In genomic region chr2:38057651-38058410, GRCh38 we compare ENCODE assay signal across 15 cellular contexts. TPM values are rescaled to one million over a fixed set of nuclear protein-coding genes. Genes with fewer than 3 reads are reported as not detected.
A peak's percentile ranks its signal among the peaks of the same experiment; 100 is the strongest.
DNase-seq lines count a peak whose midpoint lies in the region; ATAC-seq, FAIRE-seq and TF ChIP-seq lines count a peak whose summit lies in the region.
"Had no signal": no experiment of that assay in that cellular context is flagged by ENCODE, and none has a peak within 500 bp of the region (broad histone marks: within the 10 kb centered on the region; RNA-seq: fewer than 3 reads in every experiment).

No MANE protein-coding gene starts in this region.

- no peak for ATAC-seq in HG03521 (IDR thresholded peaks at IDR 0.05; ENCODE audit: unreplicated experiment)
- ATAC-seq: effector memory CD8-positive, alpha-beta T cell had no signal

- H3K4me2 ChIP-seq in trophoblast cell (ENCODE audit: low read length): no peak overlapping the region

- H3K14ac ChIP-seq in trophoblast cell (ENCODE audit: low read length): no peak overlapping the region

- no peak overlapping the region for H2AFZ ChIP-seq in trophoblast cell (ENCODE audit: insufficient read depth, low read length, poor library complexity)

- DNase-seq in GM12891 (ENCODE audit: insufficient read length, low spot score) (no peak), MV-4-11 (lab: John Stamatoyannopoulos, UW) (peak; percentile 58), trophoblast cell (peak; percentile 24 to 54), OCI-M2 (lab: John Stamatoyannopoulos, UW; ENCODE audit: unreplicated experiment) (no peak), ascending aorta (ENCODE audit: low spot score in 2 of 2) (no peak)
- peak; percentile 21 for DNase-seq in activated naive CD8-positive, alpha-beta T cell treated with anti-CD3 and anti-CD28 coated beads for 36 hours
- DNase-seq: activated T-cell treated with anti-CD3 and anti-CD28 coated beads, Interleukin-2, amount 50 U/mL, for 24 hours; effector memory CD8-positive, alpha-beta T cell; HCEC 1CT; pancreas; SHP77; stimulated activated CD4-positive, alpha-beta T cell treated with anti-CD3 and anti-CD28 coated beads, Interleukin-4, amount 100 ng/mL, for 1 hour; stimulated activated CD8-positive, alpha-beta memory T cell treated with anti-CD3 and anti-CD28 coated beads, Interleukin-4, amount 100 ng/mL, for 48 hours had no signal

- H3K36me3 Mint-ChIP-seq in activated naive CD8-positive, alpha-beta T cell treated with anti-CD3 and anti-CD28 coated beads for 36 hours: peaks cover 4% of the 10 kb centered on the region

- TF ChIP-seq CTCF in ascending aorta (IDR thresholded peaks at IDR 0.05): no peak

- H3K9me3 ChIP-seq in trophoblast cell (ENCODE audit: insufficient read depth, low read depth, low read length): no peaks in the 10 kb centered on the region
- H3K9me3 ChIP-seq in ascending aorta: no peaks in the 10 kb centered on the region
- H3K9me3 ChIP-seq: pancreas, thoracic aorta had no signal

- H2BK12ac ChIP-seq in trophoblast cell (ENCODE audit: low read length): no peak overlapping the region

- peaks cover 26% of the 10 kb centered on the region for H3K4me1 Mint-ChIP-seq in activated naive CD8-positive, alpha-beta T cell treated with anti-CD3 and anti-CD28 coated beads for 36 hours

- H3K27me3 ChIP-seq in trophoblast cell (ENCODE audit: insufficient read depth, low read length) (no peaks in the 10 kb centered on the region), ascending aorta (no peaks in the 10 kb centered on the region)
- H3K27me3 ChIP-seq: pancreas had no signal

- H4K91ac ChIP-seq in trophoblast cell (ENCODE audit: low read depth, low read length): no peak overlapping the region

- H3K4ac ChIP-seq in trophoblast cell (ENCODE audit: low read depth, low read length): no peak overlapping the region

- H3K27ac ChIP-seq in trophoblast cell (ENCODE audit: low read depth, low read length) (no peak overlapping the region), ascending aorta (no peak overlapping the region)
- H3K27ac ChIP-seq: pancreas, thoracic aorta had no signal

- H3K4me1 ChIP-seq in trophoblast cell (ENCODE audit: control insufficient read depth in 1 of 2, insufficient read depth in 2 of 2, low read length in 2 of 2) (no peaks in the 10 kb centered on the region), ascending aorta (no peaks in the 10 kb centered on the region)
- H3K4me1 ChIP-seq: pancreas had no signal

- intact Hi-C loops in ascending aorta (cut with DNase I): no loop called here

- no peak overlapping the region for H4K8ac ChIP-seq in trophoblast cell (ENCODE audit: low read depth, low read length)

- H3K4me3 ChIP-seq in trophoblast cell (ENCODE audit: low read depth, low read length) (no peak overlapping the region), ascending aorta (no peak overlapping the region)
- H3K4me3 ChIP-seq: pancreas, thoracic aorta had no signal

- H3K9ac ChIP-seq in trophoblast cell (ENCODE audit: low read length): no peak overlapping the region

- peaks cover 13% of the 10 kb centered on the region for H3K27me3 Mint-ChIP-seq in activated naive CD8-positive, alpha-beta T cell treated with anti-CD3 and anti-CD28 coated beads for 36 hours

- no peaks in the 10 kb centered on the region for H3K9me3 Mint-ChIP-seq in activated naive CD8-positive, alpha-beta T cell treated with anti-CD3 and anti-CD28 coated beads for 36 hours
- H3K9me3 Mint-ChIP-seq: activated T-cell treated with anti-CD3 and anti-CD28 coated beads, Interleukin-2, amount 50 U/mL, for 24 hours; effector memory CD8-positive, alpha-beta T cell had no signal

- no peak overlapping the region for H2AK5ac ChIP-seq in trophoblast cell (ENCODE audit: low read length)

- H3K18ac ChIP-seq in trophoblast cell (ENCODE audit: low read length): no peak overlapping the region

- no peak overlapping the region for H3K27ac Mint-ChIP-seq in activated naive CD8-positive, alpha-beta T cell treated with anti-CD3 and anti-CD28 coated beads for 36 hours
- H3K27ac Mint-ChIP-seq: activated T-cell treated with anti-CD3 and anti-CD28 coated beads, Interleukin-2, amount 50 U/mL, for 24 hours; effector memory CD8-positive, alpha-beta T cell had no signal

- FAIRE-seq in GM12891 (lab: Jason Lieb, UNC): peak; percentile 50
- FAIRE-seq: pancreas had no signal

- H3K36me3 ChIP-seq in trophoblast cell (ENCODE audit: control insufficient read depth in 1 of 2, insufficient read depth in 2 of 2, low read length in 2 of 2) (no peaks in the 10 kb centered on the region), ascending aorta (no peaks in the 10 kb centered on the region)
- H3K36me3 ChIP-seq: pancreas, thoracic aorta had no signal

- no CpG with 5 or more reads among the region's 3 CpGs for WGBS in trophoblast cell (ENCODE audit: extremely low coverage, insufficient coverage, insufficient read length)

- H3K79me2 ChIP-seq in trophoblast cell (ENCODE audit: control insufficient read depth, insufficient read depth, low read length, poor library complexity): no peaks in the 10 kb centered on the region

- no peak overlapping the region for H2BK5ac ChIP-seq in trophoblast cell (ENCODE audit: low read depth, low read length, poor library complexity)

- H3K79me1 ChIP-seq in trophoblast cell (ENCODE audit: low read length): no peaks in the 10 kb centered on the region

- no peak overlapping the region for H4K12ac ChIP-seq in trophoblast cell (ENCODE audit: low read depth, low read length)

- no peak overlapping the region for H3K23ac ChIP-seq in trophoblast cell (ENCODE audit: low read length)

- no peak overlapping the region for H3K4me3 Mint-ChIP-seq in activated naive CD8-positive, alpha-beta T cell treated with anti-CD3 and anti-CD28 coated beads for 36 hours
- H3K4me3 Mint-ChIP-seq: activated T-cell treated with anti-CD3 and anti-CD28 coated beads, Interleukin-2, amount 50 U/mL, for 24 hours; effector memory CD8-positive, alpha-beta T cell had no signal

- no peak overlapping the region for H2BK120ac ChIP-seq in trophoblast cell (ENCODE audit: insufficient read depth, low read length, poor library complexity)

- TF ChIP-seq POLR2A in GM12891 (IDR thresholded peaks at IDR 0.05; ENCODE audit: low read depth, low read length): no peak

TF ChIP-seq in GM12891, 5 proteins besides CTCF, POLR2A, EP300 and RAD21:
- TF ChIP-seq POU2F2 (IDR thresholded peaks at IDR 0.05; ENCODE audit: low read depth, low read length) (no peak), TAF1 (IDR thresholded peaks at IDR 0.05; ENCODE audit: low read depth, low read length) (no peak), PAX5 (IDR thresholded peaks at IDR 0.05; ENCODE audit: insufficient read depth, low read length, severe bottlenecking) (no peak), POLR2AphosphoS5 (IDR thresholded peaks at IDR 0.05; ENCODE audit: low read depth, low read length) (no peak), SPI1 (IDR thresholded peaks at IDR 0.05; ENCODE audit: low read depth, low read length) (no peak)
TF ChIP-seq in GM12891: peak in this region for 0.

RNA-seq across cellular contexts. Expression of gene CYP1B1, which starts 18.1 kb away (rescaled TPM):
- 21.9 TPM for polyA plus RNA-seq in GM12891 (2012; ENCODE audit: low read depth, missing spikeins)
- total RNA-seq in activated naive CD8-positive, alpha-beta T cell treated with anti-CD3 and anti-CD28 coated beads for 36 hours: 10 to 100 TPM; 21.7 to 23.5 TPM
- 2.0 and 2.1 TPM in 2 replicates for polyA plus RNA-seq in trophoblast cell (2013)
- 148 TPM for total RNA-seq in ascending aorta

Comparison
In these comparisons a context has a peak if more than half of its experiments do, and no peak if none do; other contexts are left out.
1. DNase-seq: peak in MV-4-11 (single experiment), activated naive CD8-positive, alpha-beta T cell treated with anti-CD3 and anti-CD28 coated beads for 36 hours (single experiment) and trophoblast cell (2 of 2); none in GM12891 (single experiment), OCI-M2 (single experiment) and ascending aorta (0 of 2).